8 cellular contexts compared by ENCODE assay signal in genomic region chr19:57477191-57478008, GRCh38. TPM values are rescaled to one million over a fixed set of nuclear protein-coding genes. Genes with fewer than 3 reads are reported as not detected.
A peak's percentile ranks its signal among the peaks of the same experiment; 100 is the strongest.
DNase-seq lines count a peak whose midpoint lies in the region; ATAC-seq and TF ChIP-seq lines count a peak whose summit lies in the region.

Gene ZNF772 (minus strand): TSS chr19:57477566. CDS start chr19:57477309, 257 bp downstream.

- peaks cover 72% of the 10 kb centered on the region for H3K9me3 ChIP-seq in mucosa of descending colon

- H3K4me3 ChIP-seq in epithelial cell of proximal tubule (ENCODE audit: low read depth, low read length) = peak within 1 kb of the TSS; percentile 88
- H3K4me3 ChIP-seq in mucosa of descending colon = peak within 1 kb of the TSS; percentile 18

- peak; percentile 98 for ATAC-seq in GM19467 (IDR thresholded peaks at IDR 0.05; ENCODE audit: unreplicated experiment)
- peak; percentile 100 for ATAC-seq in mucosa of descending colon

- TF ChIP-seq CTCF in epithelial cell of proximal tubule (conservative IDR thresholded peaks at IDR 0.05; ENCODE audit: low read depth, low read length) (peak; percentile 73), mucosa of descending colon (IDR thresholded peaks at IDR 0.05) (no peak)

- H3K4me1 ChIP-seq in mucosa of descending colon (ENCODE audit: low read depth) = no peaks in the 10 kb centered on the region

- no peaks in the 10 kb centered on the region for H3K36me3 ChIP-seq in mucosa of descending colon (ENCODE audit: low read depth)

- DNase-seq in COR-L47 (lab: John Stamatoyannopoulos, UW) = peak; percentile 90
- DNase-seq in HS-5 (ENCODE audit: low read depth) = peak; percentile 43
- peak; percentile 93 to 97 for DNase-seq in NOMO-1 (lab: John Stamatoyannopoulos, UW; ENCODE audit: unreplicated experiment in 2 of 2)
- peak; percentile 77 for DNase-seq in activated T-cell treated with anti-CD3 and anti-CD28 coated beads for 4 hours
- peak; percentile 76 for DNase-seq in epithelial cell of proximal tubule (ENCODE audit: low read depth)
- peak; percentile 80 to 92 (median 85) for DNase-seq in mucosa of descending colon
- DNase-seq in stimulated activated CD8-positive, alpha-beta memory T cell treated with anti-CD3 and anti-CD28 coated beads, Interleukin-4, amount 100 ng/mL, for 1 hour (ENCODE audit: low read depth in 2 of 2, low spot score in 1 of 2) = peak; percentile 61 to 72

- intact Hi-C loops in mucosa of descending colon (cut with DNase I, micrococcal nuclease) = no loop called here

RNA-seq across cellular contexts. Expression of gene ZNF772, which starts in this region (rescaled TPM):
- 6.1 and 6.2 TPM in 2 replicates for total RNA-seq in epithelial cell of proximal tubule
- 1 to 10 TPM; 2.9 to 10.0 (median 5.9) TPM for total RNA-seq in mucosa of descending colon

Comparison
In these comparisons a context has a peak if more than half of its experiments do, and no peak if none do; other contexts are left out.
1. Peak in every context shown above with its lines: DNase-seq, ATAC-seq and H3K4me3 ChIP-seq.
2. DNase-seq: peak in every context shown above with its lines; median percentile 95 in NOMO-1; 90 in COR-L47; 85 in mucosa of descending colon; 77 in activated T-cell treated with anti-CD3 and anti-CD28 coated beads for 4 hours; 76 in epithelial cell of proximal tubule; 66 in stimulated activated CD8-positive, alpha-beta memory T cell treated with anti-CD3 and anti-CD28 coated beads, Interleukin-4, amount 100 ng/mL, for 1 hour; 43 in HS-5.